ENCODE assay signal across 24 cellular contexts in genomic region chr17:51612692-51613091, GRCh38.
DNase-seq lines count a peak whose midpoint lies in the region; ATAC-seq and TF ChIP-seq lines count a peak whose summit lies in the region.
"Had no signal": no experiment of that assay in that cellular context is flagged by ENCODE, and none has a peak within 500 bp of the region (broad histone marks: within the 10 kb centered on the region; RNA-seq: fewer than 3 reads in every experiment).

No MANE protein-coding gene starts in this region.

- H3K9me3 Mint-ChIP-seq in CD8-positive, alpha-beta T cell: no peaks in the 10 kb centered on the region

- H3K4me3 Mint-ChIP-seq in CD8-positive, alpha-beta T cell: no peak overlapping the region
- H3K4me3 Mint-ChIP-seq: CD4-positive, CD25-positive, alpha-beta regulatory T cell had no signal

- H3K27me3 ChIP-seq in SK-N-SH (ENCODE audit: insufficient read depth): no peaks in the 10 kb centered on the region
- H3K27me3 ChIP-seq in CD8-positive, alpha-beta T cell (ENCODE audit: insufficient read depth, low read length): no peaks in the 10 kb centered on the region

- H3K27ac Mint-ChIP-seq in CD8-positive, alpha-beta T cell: no peak overlapping the region
- H3K27ac Mint-ChIP-seq: CD4-positive, CD25-positive, alpha-beta regulatory T cell had no signal

- POLR2A ChIA-PET in SK-N-SH (lab: Yijun Ruan, JAX): no interaction called here
- POLR2A ChIA-PET in CD8-positive, alpha-beta T cell (lab: Charles Lee): no interaction called here

- no peak overlapping the region for H3K9ac ChIP-seq in SK-N-SH
- H3K9ac ChIP-seq: GM23248 had no signal

- TF ChIP-seq CTCF in SK-N-SH (IDR thresholded peaks at IDR 0.05): no peak
- no peak for TF ChIP-seq CTCF in CD8-positive, alpha-beta T cell (IDR thresholded peaks at IDR 0.05)

- CTCF ChIA-PET in SK-N-SH (lab: Yijun Ruan, JAX): no interaction called here
- CTCF ChIA-PET in CD8-positive, alpha-beta T cell (lab: Charles Lee): no interaction called here

- no peak for TF ChIP-seq EP300 in SK-N-SH (IDR thresholded peaks at IDR 0.05; ENCODE audit: borderline replicate concordance in 1 of 2, low read depth in 1 of 2, low read length in 1 of 2)

- WGBS in SK-N-SH (ENCODE audit: low lambda C conversion rate): 53% methylated on average over 3 of the region's 3 CpGs

- H3K27ac ChIP-seq in SK-N-SH (ENCODE audit: low read depth in 2 of 2, low read length in 1 of 2): no peak overlapping the region
- no peak overlapping the region for H3K27ac ChIP-seq in CD8-positive, alpha-beta T cell (ENCODE audit: low read depth, low read length)
- H3K27ac ChIP-seq: GM23248 had no signal

- ATAC-seq in SK-N-SH treated with all-trans-retinoic acid at 6 μM for 48 hours (no peak), left colon (no peak)
- ATAC-seq in CD8-positive, alpha-beta T cell: no peak

- H4K20me1 ChIP-seq in SK-N-SH (ENCODE audit: insufficient read depth): no peaks in the 10 kb centered on the region

- DNase-seq in SK-N-SH (peak; percentile 12), OCI-M1 (lab: John Stamatoyannopoulos, UW) (peak; percentile 23), kidney tubule cell (ENCODE audit: low spot score) (peak; percentile 18), left colon (no peak), HUDEP-2 (lab: John Stamatoyannopoulos, UW; ENCODE audit: unreplicated experiment in 76 of 76) (no peak)
- DNase-seq in CD8-positive, alpha-beta T cell: no peak
- DNase-seq: 8988T; CD4-positive, CD25-positive, alpha-beta regulatory T cell; COR-L47; DMS 273 treated with DMSO at 0.1 percent for 48 hours; DND-41; GM23248; H7; KBM-7; MG63; NCI-H1092; NCI-H1417 treated with DMSO at 0.1 percent for 48 hours; NCI-H1694 treated with DMSO at 0.1 percent for 48 hours; NCI-H2081; NCI-H2227 treated with DMSO at 0.1 percent for 48 hours; NCI-H526 treated with DMSO at 0.1 percent for 48 hours; SHP77 treated with DMSO at 0.1 percent for 48 hours; SW 1271 had no signal

- H3K9me2 ChIP-seq in SK-N-SH: no peaks in the 10 kb centered on the region

- H3F3A ChIP-seq in SK-N-SH (replicated peaks; ENCODE audit: insufficient read depth): no peaks in the 10 kb centered on the region

- H3K36me3 Mint-ChIP-seq in CD8-positive, alpha-beta T cell: no peaks in the 10 kb centered on the region
- H3K36me3 Mint-ChIP-seq: CD4-positive, CD25-positive, alpha-beta regulatory T cell had no signal

- H3K27me3 Mint-ChIP-seq in CD8-positive, alpha-beta T cell (ENCODE audit: low read depth): peaks cover 9% of the 10 kb centered on the region

- H3K9me3 ChIP-seq in SK-N-SH: no peaks in the 10 kb centered on the region
- H3K9me3 ChIP-seq in CD8-positive, alpha-beta T cell (ENCODE audit: low read length): no peaks in the 10 kb centered on the region
- H3K9me3 ChIP-seq: MG63 had no signal

- intact Hi-C loops in CD8-positive, alpha-beta T cell (cut with DNase I, micrococcal nuclease): no loop called here
- intact Hi-C loops in left colon (cut with DNase I, micrococcal nuclease): no loop called here

- H3K79me2 ChIP-seq in SK-N-SH (ENCODE audit: insufficient read depth): no peaks in the 10 kb centered on the region

- H3K4me1 ChIP-seq in SK-N-SH (ENCODE audit: control insufficient read depth in 1 of 2, insufficient read depth in 2 of 2, low read depth in 1 of 2, low read length in 1 of 2): peaks cover 0 to 16% of the 10 kb centered on the region in 2 experiments; a peak in 2 of 4 replicates
- H3K4me1 ChIP-seq in CD8-positive, alpha-beta T cell (ENCODE audit: insufficient read depth, low read length): no peaks in the 10 kb centered on the region

- no peak for TF ChIP-seq RAD21 in SK-N-SH (IDR thresholded peaks at IDR 0.05; ENCODE audit: low read length)

- H2AFZ ChIP-seq in SK-N-SH (ENCODE audit: low read depth): no peak overlapping the region
- H2AFZ ChIP-seq: GM23248 had no signal

- H3K4me3 ChIP-seq in SK-N-SH (ENCODE audit: low read depth in 2 of 2, low read length in 1 of 2): no peak overlapping the region
- H3K4me3 ChIP-seq in CD8-positive, alpha-beta T cell (ENCODE audit: low read depth, low read length): no peak overlapping the region
- H3K4me3 ChIP-seq: GM23248, MG63 had no signal

- no peak overlapping the region for H3K4me2 ChIP-seq in SK-N-SH

- peaks cover 3% of the 10 kb centered on the region for H3K4me1 Mint-ChIP-seq in CD8-positive, alpha-beta T cell (ENCODE audit: low read depth)

- H3K36me3 ChIP-seq in SK-N-SH (replicated peaks in 1 of 2; ENCODE audit: control insufficient read depth in 1 of 2, insufficient read depth in 2 of 2, low read length in 1 of 2): no peaks in the 10 kb centered on the region
- H3K36me3 ChIP-seq in CD8-positive, alpha-beta T cell (ENCODE audit: insufficient read depth, low read length): no peaks in the 10 kb centered on the region
- H3K36me3 ChIP-seq: MG63 had no signal

TF ChIP-seq in SK-N-SH, 30 proteins besides CTCF, POLR2A, EP300 and RAD21:
- no peak for TF ChIP-seq POLR2AphosphoS5 (IDR thresholded peaks at IDR 0.05; ENCODE audit: low read depth, low read length)
- no peak for TF ChIP-seq CHD2 (IDR thresholded peaks at IDR 0.05; ENCODE audit: low read length, partially characterized antibody)
- no peak for TF ChIP-seq FOXM1 (IDR thresholded peaks at IDR 0.05; ENCODE audit: low read depth)
- TF ChIP-seq MAX (IDR thresholded peaks at IDR 0.05; ENCODE audit: low read depth): no peak
- no peak for TF ChIP-seq MXI1 (IDR thresholded peaks at IDR 0.05; ENCODE audit: low read depth, low read length)
- no peak for TF ChIP-seq YY1 (IDR thresholded peaks at IDR 0.05; ENCODE audit: low read depth)
TF ChIP-seq in SK-N-SH: peak in this region for 0.

TF ChIP-seq in SK-N-SH treated with all-trans-retinoic acid at 6 μM for 48 hours, 23 proteins besides CTCF, POLR2A, EP300 and RAD21 (continues in another document):
- TF ChIP-seq ZNF8 (CRISPR knock-in tag; IDR thresholded peaks at IDR 0.05) (no peak), CSRNP3 (CRISPR knock-in tag; IDR thresholded peaks at IDR 0.05) (no peak), CSDC2 (CRISPR knock-in tag; IDR thresholded peaks at IDR 0.05) (no peak), CREB5 (CRISPR knock-in tag; IDR thresholded peaks at IDR 0.05; ENCODE audit: low read depth) (no peak), ISL1 (CRISPR knock-in tag; IDR thresholded peaks at IDR 0.05) (no peak), PPARA (CRISPR knock-in tag; IDR thresholded peaks at IDR 0.05; ENCODE audit: borderline replicate concordance) (no peak), TOX (CRISPR knock-in tag; IDR thresholded peaks at IDR 0.05; ENCODE audit: borderline replicate concordance) (no peak), OSR1 (CRISPR knock-in tag; IDR thresholded peaks at IDR 0.05) (no peak), BACH2 (CRISPR knock-in tag; IDR thresholded peaks at IDR 0.05; ENCODE audit: borderline replicate concordance) (no peak), GLIS3 (CRISPR knock-in tag; IDR thresholded peaks at IDR 0.05) (no peak), ZFP30 (CRISPR knock-in tag; IDR thresholded peaks at IDR 0.05) (no peak), TCF4 (CRISPR knock-in tag; IDR thresholded peaks at IDR 0.05; ENCODE audit: borderline replicate concordance) (no peak), ZFP3 (CRISPR knock-in tag; IDR thresholded peaks at IDR 0.05) (no peak), ZC3H10 (CRISPR knock-in tag; IDR thresholded peaks at IDR 0.05) (no peak), SNAI2 (CRISPR knock-in tag; IDR thresholded peaks at IDR 0.05) (no peak), ARNTL (CRISPR knock-in tag; IDR thresholded peaks at IDR 0.05; ENCODE audit: borderline replicate concordance, low read depth) (no peak)

Comparison
In these comparisons a context has a peak if more than half of its experiments do, and no peak if none do; other contexts are left out.
1. DNase-seq: peak in SK-N-SH (single experiment), OCI-M1 (single experiment) and kidney tubule cell (single experiment); none in CD8-positive, alpha-beta T cell (0 of 7), left colon (0 of 2) and HUDEP-2 (0 of 76).